8 cellular contexts compared by ENCODE assay signal in genomic region chr6:117089604-117090003, GRCh38.
"Had no signal": no experiment of that assay in that cellular context is flagged by ENCODE, and none has a peak within 500 bp of the region (broad histone marks: within the 10 kb centered on the region; RNA-seq: fewer than 3 reads in every experiment).

No MANE protein-coding gene starts in this region.

- ATAC-seq: HepG2, K562 had no signal

- H3K4me3 ChIP-seq: K562 had no signal

- FAIRE-seq: HepG2, HTR-8/SVneo, K562 had no signal

- DNase-seq: IMR-90, KBM-7, KG1 had no signal

- H3K27ac ChIP-seq: HL-60, KMS-11 had no signal
